ENCODE assay signal across 15 cellular contexts in the genomic region with DNA sequence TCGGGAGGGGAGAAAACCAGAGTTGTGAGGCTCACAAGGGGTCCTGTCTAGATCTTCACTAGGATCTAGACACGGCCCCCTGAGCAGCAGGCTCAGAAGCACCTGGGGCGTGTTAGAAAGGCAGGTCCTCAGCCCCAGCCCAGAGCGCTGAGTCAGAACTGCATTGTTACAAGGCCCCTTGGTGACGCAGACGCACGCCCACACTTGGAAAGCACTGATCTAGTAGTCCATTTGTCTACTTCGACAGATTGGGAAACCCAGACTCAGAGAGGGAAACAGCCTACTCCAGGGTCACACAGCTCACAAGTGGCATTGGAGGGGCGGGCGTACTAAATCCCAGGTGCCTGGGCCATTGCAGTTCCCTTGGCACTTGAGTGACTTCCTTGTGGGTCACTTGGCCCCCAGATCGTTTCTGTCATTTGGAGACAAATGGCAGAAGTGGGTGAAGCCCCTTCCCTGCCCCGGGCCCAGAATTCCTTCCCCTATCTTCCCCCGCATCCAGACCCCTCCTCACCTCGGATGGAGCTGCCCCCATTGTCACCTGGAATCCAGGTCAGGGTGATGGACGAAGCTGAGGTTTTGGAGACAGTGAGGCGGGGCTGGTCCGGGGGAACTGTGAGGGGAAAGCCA.
DNase-seq lines count a peak whose midpoint lies in the region; FAIRE-seq and TF ChIP-seq lines count a peak whose summit lies in the region.
"Had no signal": no experiment of that assay in that cellular context is flagged by ENCODE, and none has a peak within 500 bp of the region (broad histone marks: within the 10 kb centered on the region; RNA-seq: fewer than 3 reads in every experiment).

No MANE protein-coding gene starts in this region.

- H3K4me1 Mint-ChIP-seq in activated naive CD4-positive, alpha-beta T cell treated with anti-CD3 and anti-CD28 coated beads, Interleukin-2, amount 10 ng/mL, durations not matched to agents 7 days and 5 days, result no peaks in the 10 kb centered on the region
- H3K4me1 Mint-ChIP-seq in astrocyte (ENCODE audit: low read depth, unreplicated experiment), result no peaks in the 10 kb centered on the region
- H3K4me1 Mint-ChIP-seq: memory B cell had no signal

- no peak overlapping the region for H2BK5ac ChIP-seq in trophoblast cell (ENCODE audit: low read depth, low read length, poor library complexity)

- H3K27me3 ChIP-seq in astrocyte (ENCODE audit: insufficient read depth, low read length) (peaks cover 15% of the 10 kb centered on the region), trophoblast cell (ENCODE audit: insufficient read depth, low read length) (no peaks in the 10 kb centered on the region)

- H3K27ac ChIP-seq in astrocyte (ENCODE audit: low read depth, low read length) (no peak overlapping the region), trophoblast cell (ENCODE audit: low read depth, low read length) (no peak overlapping the region)

- H2AK5ac ChIP-seq in trophoblast cell (ENCODE audit: low read length), result no peak overlapping the region

- no peak overlapping the region for H3K4ac ChIP-seq in trophoblast cell (ENCODE audit: low read depth, low read length)

- H3K9ac ChIP-seq in astrocyte (ENCODE audit: low read length), result no peak overlapping the region
- H3K9ac ChIP-seq in trophoblast cell (ENCODE audit: low read length), result no peak overlapping the region

- H4K8ac ChIP-seq in trophoblast cell (ENCODE audit: low read depth, low read length), result no peak overlapping the region

- H2AFZ ChIP-seq in astrocyte (ENCODE audit: low read depth, low read length), result no peak overlapping the region
- H2AFZ ChIP-seq in trophoblast cell (ENCODE audit: insufficient read depth, low read length, poor library complexity), result no peak overlapping the region

- no peak overlapping the region for H2BK12ac ChIP-seq in trophoblast cell (ENCODE audit: low read length)

- H3K4me3 Mint-ChIP-seq in activated naive CD4-positive, alpha-beta T cell treated with anti-CD3 and anti-CD28 coated beads, Interleukin-2, amount 10 ng/mL, durations not matched to agents 7 days and 5 days, result no peak overlapping the region
- no peak overlapping the region for H3K4me3 Mint-ChIP-seq in astrocyte (ENCODE audit: unreplicated experiment)
- H3K4me3 Mint-ChIP-seq: dendritic cell treated with granulocyte-macrophage colony-stimulating factor and Interleukin-4, amounts not matched to agents 40 ng/mL and 50 ng/mL, for 4 days; memory B cell; naive thymus-derived CD8-positive, alpha-beta T cell had no signal

- H4K91ac ChIP-seq in trophoblast cell (ENCODE audit: low read depth, low read length), result no peak overlapping the region

- H3K23ac ChIP-seq in trophoblast cell (ENCODE audit: low read length), result no peak overlapping the region

- H3K4me3 ChIP-seq in astrocyte (ENCODE audit: insufficient read depth, low read depth, low read length) (no peak overlapping the region), trophoblast cell (ENCODE audit: low read depth, low read length) (no peak overlapping the region)
- H3K4me3 ChIP-seq: smooth muscle cell had no signal

- H4K12ac ChIP-seq in trophoblast cell (ENCODE audit: low read depth, low read length), result no peak overlapping the region

- no CpG with 5 or more reads among the region's 17 CpGs for WGBS in trophoblast cell (ENCODE audit: extremely low coverage, insufficient coverage, insufficient read length)

- TF ChIP-seq POLR2A in GM12891 (IDR thresholded peaks at IDR 0.05; ENCODE audit: low read depth, low read length), result no peak

- DNase-seq in activated naive CD4-positive, alpha-beta T cell treated with anti-CD3 and anti-CD28 coated beads, Interleukin-2, amount 10 ng/mL, durations not matched to agents 7 days and 5 days, result peak; percentile 12
- no peak for DNase-seq in activated naive CD4-positive, alpha-beta T cell treated with anti-CD3 and anti-CD28 coated beads, Interleukin-2, amount 50 U/mL, for 16 hours
- DNase-seq in GM13977 (ENCODE audit: low spot score) (peak; percentile 78), astrocyte (ENCODE audit: low read depth) (peak; percentile 54), trophoblast cell (peak; percentile 41 to 52), GM12891 (ENCODE audit: insufficient read length, low spot score) (no peak), NCI-H1417 (lab: John Stamatoyannopoulos, UW) (no peak), COR-L47 (lab: John Stamatoyannopoulos, UW) (no peak)
- DNase-seq: erythroblast, NCI-H1092, NCI-H69 had no signal

- CTCF ChIA-PET in activated naive CD4-positive, alpha-beta T cell treated with anti-CD3 and anti-CD28 coated beads, Interleukin-2, amount 10 ng/mL, durations not matched to agents 7 days and 5 days (lab: Charles Lee), result interaction anchor here (1.6 kb wide), 1 partner anchor 12 kb away, joined by 3 read pairs; no protein-coding TSS in a partner anchor

- FAIRE-seq in astrocyte (lab: Jason Lieb, UNC), result no peak
- FAIRE-seq in GM12891 (lab: Jason Lieb, UNC), result no peak

- no peak overlapping the region for H3K4me2 ChIP-seq in astrocyte (ENCODE audit: low read length)
- no peak overlapping the region for H3K4me2 ChIP-seq in trophoblast cell (ENCODE audit: low read length)
- H3K4me2 ChIP-seq: smooth muscle cell had no signal

- no peak overlapping the region for H2BK120ac ChIP-seq in trophoblast cell (ENCODE audit: insufficient read depth, low read length, poor library complexity)

- H3K4me1 ChIP-seq in astrocyte (ENCODE audit: insufficient read depth, low read length) (no peaks in the 10 kb centered on the region), trophoblast cell (ENCODE audit: control insufficient read depth in 1 of 2, insufficient read depth in 2 of 2, low read length in 2 of 2) (no peaks in the 10 kb centered on the region)

- in situ Hi-C loops in GM13977 (cut with MboI; ENCODE audit: low pct_unique_long_range_greater_than_20kb, low sequenced_read_pairs, unreplicated experiment), result no loop called here

- H3K14ac ChIP-seq in trophoblast cell (ENCODE audit: low read length), result no peak overlapping the region

- H3K79me2 ChIP-seq in astrocyte (ENCODE audit: insufficient read depth, low read length) (no peaks in the 10 kb centered on the region), trophoblast cell (ENCODE audit: control insufficient read depth, insufficient read depth, low read length, poor library complexity) (no peaks in the 10 kb centered on the region)

- no peaks in the 10 kb centered on the region for H3K36me3 ChIP-seq in astrocyte (ENCODE audit: insufficient read depth, low read length)
- H3K36me3 ChIP-seq in trophoblast cell (ENCODE audit: control insufficient read depth in 1 of 2, insufficient read depth in 2 of 2, low read length in 2 of 2), result no peaks in the 10 kb centered on the region

- TF ChIP-seq CTCF in GM13977 (IDR thresholded peaks at IDR 0.05; ENCODE audit: extremely low read depth, insufficient read depth, missing control alignments) (no peak), astrocyte (IDR thresholded peaks at IDR 0.05; ENCODE audit: insufficient read depth, low read depth, low read length) (no peak)

- H3K27me3 Mint-ChIP-seq in activated naive CD4-positive, alpha-beta T cell treated with anti-CD3 and anti-CD28 coated beads, Interleukin-2, amount 10 ng/mL, durations not matched to agents 7 days and 5 days, result peaks cover 33% of the 10 kb centered on the region
- H3K27me3 Mint-ChIP-seq in astrocyte (ENCODE audit: low read depth, unreplicated experiment), result peaks cover 32% of the 10 kb centered on the region

- H3K9me3 ChIP-seq in astrocyte (ENCODE audit: insufficient read depth, low read depth, low read length), result no peaks in the 10 kb centered on the region
- no peaks in the 10 kb centered on the region for H3K9me3 ChIP-seq in trophoblast cell (ENCODE audit: insufficient read depth, low read depth, low read length)

- H3K27ac Mint-ChIP-seq in activated naive CD4-positive, alpha-beta T cell treated with anti-CD3 and anti-CD28 coated beads, Interleukin-2, amount 10 ng/mL, durations not matched to agents 7 days and 5 days, result no peak overlapping the region
- H3K27ac Mint-ChIP-seq in astrocyte (ENCODE audit: unreplicated experiment), result no peak overlapping the region
- H3K27ac Mint-ChIP-seq: dendritic cell treated with granulocyte-macrophage colony-stimulating factor and Interleukin-4, amounts not matched to agents 40 ng/mL and 50 ng/mL, for 4 days; memory B cell; naive thymus-derived CD8-positive, alpha-beta T cell had no signal

- no peaks in the 10 kb centered on the region for H3K79me1 ChIP-seq in trophoblast cell (ENCODE audit: low read length)

- no peaks in the 10 kb centered on the region for H3K9me3 Mint-ChIP-seq in activated naive CD4-positive, alpha-beta T cell treated with anti-CD3 and anti-CD28 coated beads, Interleukin-2, amount 10 ng/mL, durations not matched to agents 7 days and 5 days
- H3K9me3 Mint-ChIP-seq in astrocyte (ENCODE audit: unreplicated experiment), result peaks cover 2% of the 10 kb centered on the region
- H3K9me3 Mint-ChIP-seq: dendritic cell treated with granulocyte-macrophage colony-stimulating factor and Interleukin-4, amounts not matched to agents 40 ng/mL and 50 ng/mL, for 4 days; memory B cell; naive thymus-derived CD8-positive, alpha-beta T cell had no signal

- H3K18ac ChIP-seq in trophoblast cell (ENCODE audit: low read length), result no peak overlapping the region

- H4K20me1 ChIP-seq in astrocyte (ENCODE audit: insufficient read depth, low read length), result no peaks in the 10 kb centered on the region

- no peaks in the 10 kb centered on the region for H3K36me3 Mint-ChIP-seq in activated naive CD4-positive, alpha-beta T cell treated with anti-CD3 and anti-CD28 coated beads, Interleukin-2, amount 10 ng/mL, durations not matched to agents 7 days and 5 days
- no peaks in the 10 kb centered on the region for H3K36me3 Mint-ChIP-seq in astrocyte (ENCODE audit: low read depth, unreplicated experiment)
- H3K36me3 Mint-ChIP-seq: memory B cell had no signal

TF ChIP-seq in GM12891, 5 proteins besides CTCF, POLR2A, EP300 and RAD21:
- no peak for TF ChIP-seq PAX5 (IDR thresholded peaks at IDR 0.05; ENCODE audit: insufficient read depth, low read length, severe bottlenecking)
- no peak for TF ChIP-seq TAF1 (IDR thresholded peaks at IDR 0.05; ENCODE audit: low read depth, low read length)
- no peak for TF ChIP-seq POU2F2 (IDR thresholded peaks at IDR 0.05; ENCODE audit: low read depth, low read length)
TF ChIP-seq in GM12891: peak in this region for 0.

Comparison
In these comparisons a context has a peak if more than half of its experiments do, and no peak if none do; other contexts are left out.
1. DNase-seq: peak in activated naive CD4-positive, alpha-beta T cell treated with anti-CD3 and anti-CD28 coated beads, Interleukin-2, amount 10 ng/mL, durations not matched to agents 7 days and 5 days (single experiment), GM13977 (single experiment), astrocyte (single experiment) and trophoblast cell (2 of 2); none in activated naive CD4-positive, alpha-beta T cell treated with anti-CD3 and anti-CD28 coated beads, Interleukin-2, amount 50 U/mL, for 16 hours (single experiment), GM12891 (single experiment), NCI-H1417 (0 of 3) and COR-L47 (single experiment).